1 cellular context compared by ENCODE assay signal in genomic region chr11:66006134-66006890, GRCh38.
TF ChIP-seq lines count a peak whose summit lies in the region.

No MANE protein-coding gene starts in this region.

TF ChIP-seq in GM23338, 12 proteins besides CTCF, POLR2A, EP300 and RAD21 (continued from another document):
- TF ChIP-seq, protein P1, sequence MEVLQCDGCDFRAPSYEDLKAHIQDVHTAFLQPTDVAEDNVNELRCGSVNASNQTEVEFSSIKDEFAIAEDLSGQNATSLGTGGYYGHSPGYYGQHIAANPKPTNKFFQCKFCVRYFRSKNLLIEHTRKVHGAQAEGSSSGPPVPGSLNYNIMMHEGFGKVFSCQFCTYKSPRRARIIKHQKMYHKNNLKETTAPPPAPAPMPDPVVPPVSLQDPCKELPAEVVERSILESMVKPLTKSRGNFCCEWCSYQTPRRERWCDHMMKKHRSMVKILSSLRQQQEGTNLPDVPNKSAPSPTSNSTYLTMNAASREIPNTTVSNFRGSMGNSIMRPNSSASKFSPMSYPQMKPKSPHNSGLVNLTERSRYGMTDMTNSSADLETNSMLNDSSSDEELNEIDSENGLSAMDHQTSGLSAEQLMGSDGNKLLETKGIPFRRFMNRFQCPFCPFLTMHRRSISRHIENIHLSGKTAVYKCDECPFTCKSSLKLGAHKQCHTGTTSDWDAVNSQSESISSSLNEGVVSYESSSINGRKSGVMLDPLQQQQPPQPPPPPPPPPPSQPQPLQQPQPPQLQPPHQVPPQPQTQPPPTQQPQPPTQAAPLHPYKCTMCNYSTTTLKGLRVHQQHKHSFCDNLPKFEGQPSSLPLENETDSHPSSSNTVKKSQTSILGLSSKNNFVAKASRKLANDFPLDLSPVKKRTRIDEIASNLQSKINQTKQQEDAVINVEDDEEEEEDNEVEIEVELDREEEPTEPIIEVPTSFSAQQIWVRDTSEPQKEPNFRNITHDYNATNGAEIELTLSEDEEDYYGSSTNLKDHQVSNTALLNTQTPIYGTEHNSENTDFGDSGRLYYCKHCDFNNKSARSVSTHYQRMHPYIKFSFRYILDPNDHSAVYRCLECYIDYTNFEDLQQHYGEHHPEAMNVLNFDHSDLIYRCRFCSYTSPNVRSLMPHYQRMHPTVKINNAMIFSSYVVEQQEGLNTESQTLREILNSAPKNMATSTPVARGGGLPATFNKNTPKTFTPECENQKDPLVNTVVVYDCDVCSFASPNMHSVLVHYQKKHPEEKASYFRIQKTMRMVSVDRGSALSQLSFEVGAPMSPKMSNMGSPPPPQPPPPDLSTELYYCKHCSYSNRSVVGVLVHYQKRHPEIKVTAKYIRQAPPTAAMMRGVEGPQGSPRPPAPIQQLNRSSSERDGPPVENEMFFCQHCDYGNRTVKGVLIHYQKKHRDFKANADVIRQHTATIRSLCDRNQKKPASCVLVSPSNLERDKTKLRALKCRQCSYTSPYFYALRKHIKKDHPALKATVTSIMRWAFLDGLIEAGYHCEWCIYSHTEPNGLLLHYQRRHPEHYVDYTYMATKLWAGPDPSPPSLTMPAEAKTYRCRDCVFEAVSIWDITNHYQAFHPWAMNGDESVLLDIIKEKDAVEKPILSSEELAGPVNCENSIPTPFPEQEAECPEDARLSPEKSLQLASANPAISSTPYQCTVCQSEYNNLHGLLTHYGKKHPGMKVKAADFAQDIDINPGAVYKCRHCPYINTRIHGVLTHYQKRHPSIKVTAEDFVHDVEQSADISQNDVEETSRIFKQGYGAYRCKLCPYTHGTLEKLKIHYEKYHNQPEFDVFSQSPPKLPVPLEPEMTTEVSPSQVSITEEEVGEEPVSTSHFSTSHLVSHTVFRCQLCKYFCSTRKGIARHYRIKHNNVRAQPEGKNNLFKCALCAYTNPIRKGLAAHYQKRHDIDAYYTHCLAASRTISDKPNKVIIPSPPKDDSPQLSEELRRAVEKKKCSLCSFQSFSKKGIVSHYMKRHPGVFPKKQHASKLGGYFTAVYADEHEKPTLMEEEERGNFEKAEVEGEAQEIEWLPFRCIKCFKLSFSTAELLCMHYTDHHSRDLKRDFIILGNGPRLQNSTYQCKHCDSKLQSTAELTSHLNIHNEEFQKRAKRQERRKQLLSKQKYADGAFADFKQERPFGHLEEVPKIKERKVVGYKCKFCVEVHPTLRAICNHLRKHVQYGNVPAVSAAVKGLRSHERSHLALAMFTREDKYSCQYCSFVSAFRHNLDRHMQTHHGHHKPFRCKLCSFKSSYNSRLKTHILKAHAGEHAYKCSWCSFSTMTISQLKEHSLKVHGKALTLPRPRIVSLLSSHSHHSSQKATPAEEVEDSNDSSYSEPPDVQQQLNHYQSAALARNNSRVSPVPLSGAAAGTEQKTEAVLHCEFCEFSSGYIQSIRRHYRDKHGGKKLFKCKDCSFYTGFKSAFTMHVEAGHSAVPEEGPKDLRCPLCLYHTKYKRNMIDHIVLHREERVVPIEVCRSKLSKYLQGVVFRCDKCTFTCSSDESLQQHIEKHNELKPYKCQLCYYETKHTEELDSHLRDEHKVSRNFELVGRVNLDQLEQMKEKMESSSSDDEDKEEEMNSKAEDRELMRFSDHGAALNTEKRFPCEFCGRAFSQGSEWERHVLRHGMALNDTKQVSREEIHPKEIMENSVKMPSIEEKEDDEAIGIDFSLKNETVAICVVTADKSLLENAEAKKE (CRISPR knock-in tag; IDR thresholded peaks at IDR 0.05): no peak
